In the genomic region with DNA sequence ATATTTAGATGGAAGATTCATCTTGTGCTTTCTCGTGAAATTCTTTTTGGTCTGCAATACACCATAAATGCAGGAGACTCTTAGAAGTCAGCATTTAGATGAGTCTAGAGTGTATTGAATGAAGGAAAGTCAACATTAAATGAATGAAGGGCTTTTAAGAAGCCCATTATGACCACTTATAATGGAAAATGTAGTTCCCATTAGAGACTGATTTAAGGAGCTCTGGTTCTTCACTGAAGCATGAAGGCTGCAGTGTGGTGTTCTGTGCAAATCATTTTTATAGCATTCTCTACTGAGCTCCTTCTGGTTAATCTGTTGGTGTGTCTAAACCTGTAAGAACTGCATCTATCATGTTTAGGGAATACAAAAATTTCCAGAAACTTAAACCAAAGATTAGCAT, we compare ENCODE assay signal across 19 cellular contexts. TPM values are rescaled to one million over a fixed set of nuclear protein-coding genes. Genes with fewer than 3 reads are reported as not detected.
DNase-seq lines count a peak whose midpoint lies in the region; ATAC-seq and TF ChIP-seq lines count a peak whose summit lies in the region.
"Had no signal": no experiment of that assay in that cellular context is flagged by ENCODE, and none has a peak within 500 bp of the region (broad histone marks: within the 10 kb centered on the region; RNA-seq: fewer than 3 reads in every experiment).

No MANE protein-coding gene starts in this region.

- H4K20me1 ChIP-seq in BLaER1 = peaks cover 5% of the 10 kb centered on the region; the same call in 1 of the 2 replicates
- H4K20me1 ChIP-seq in OCI-LY7 (ENCODE audit: insufficient read depth, low read length) = no peaks in the 10 kb centered on the region

- peaks cover 28% of the 10 kb centered on the region for H3K4me1 ChIP-seq in BLaER1
- peaks cover 91% of the 10 kb centered on the region for H3K4me1 ChIP-seq in OCI-LY7 (ENCODE audit: insufficient read depth, low read length, poor library complexity, severe bottlenecking)
- no peaks in the 10 kb centered on the region for H3K4me1 ChIP-seq in psoas muscle

- H3K4me3 ChIP-seq in BLaER1 (no peak overlapping the region), OCI-LY7 (ENCODE audit: low read depth, low read length, poor library complexity, severe bottlenecking) (peak overlapping the region; percentile 53), psoas muscle (no peak overlapping the region)
- H3K4me3 ChIP-seq: PC-9, uterus had no signal

- no peak overlapping the region; the same call in 1 of the 2 replicates for H2AFZ ChIP-seq in OCI-LY7 (ENCODE audit: low read length)
- H2AFZ ChIP-seq: PC-9 had no signal

- WGBS in psoas muscle, 3 donors = 78 to 87% (median 85%) methylated on average over 1 of the region's 1 CpG

- TF ChIP-seq CTCF in OCI-LY7 (conservative IDR thresholded peaks at IDR 0.05; ENCODE audit: low read length) (no peak), psoas muscle (IDR thresholded peaks at IDR 0.05) (no peak)

- intact Hi-C loops in OCI-LY7 (cut with micrococcal nuclease; ENCODE audit: unreplicated experiment) (no loop called here), psoas muscle (cut with DNase I) (no loop called here)

- CTCF ChIA-PET in OCI-LY7 (lab: Charles Lee; ENCODE audit: unreplicated experiment) = interaction anchor here (0.8 to 1.8 kb wide), 5 partner anchors 9 to 35 kb away, joined by 3 to 8 read pairs (median 4); a partner anchor contains a TSS

- H3K27ac ChIP-seq in BLaER1 (no peak overlapping the region), OCI-LY7 (ENCODE audit: low read depth, low read length, poor library complexity, severe bottlenecking) (peak overlapping the region; percentile 71), psoas muscle (no peak overlapping the region)
- H3K27ac ChIP-seq: KMS-11, PC-9 had no signal

- no peaks in the 10 kb centered on the region for H3K9me2 ChIP-seq in OCI-LY7 (ENCODE audit: insufficient read depth, low read length)

- H3K27me3 ChIP-seq in BLaER1 (no peaks in the 10 kb centered on the region), psoas muscle (ENCODE audit: insufficient read depth in 3 of 3, low read length in 2 of 3) (no peaks in the 10 kb centered on the region)
- H3K27me3 ChIP-seq: uterus had no signal

- POLR2A ChIA-PET in OCI-LY7 (lab: Charles Lee) = interaction anchor here (0.5 to 4.2 kb wide), 17 partner anchors 8 to 176 kb away, joined by 3 to 47 read pairs (median 4); a partner anchor contains a TSS

- no peak overlapping the region for H3K9ac ChIP-seq in BLaER1
- H3K9ac ChIP-seq: KMS-11 had no signal

- ATAC-seq in HG02759 (IDR thresholded peaks at IDR 0.05; ENCODE audit: unreplicated experiment) (peak; percentile 15), psoas muscle (no peak)
- ATAC-seq: activated CD8-positive, alpha-beta T cell treated with anti-CD3 and anti-CD28 coated beads for 36 hours had no signal

- 0 out of 2 replicates have a peak overlapping the region, but pooled peaks have one; percentile 32 for H3K4me2 ChIP-seq in BLaER1
- H3K4me2 ChIP-seq in OCI-LY7 (ENCODE audit: low read length) = peak overlapping the region; percentile 77
- H3K4me2 ChIP-seq: KMS-11, PC-9 had no signal

- H3K36me3 ChIP-seq in BLaER1 (no peaks in the 10 kb centered on the region), OCI-LY7 (ENCODE audit: insufficient read depth, low read length) (peaks cover 16% of the 10 kb centered on the region), psoas muscle (ENCODE audit: insufficient read depth in 1 of 2, low read depth in 1 of 2) (no peaks in the 10 kb centered on the region)
- H3K36me3 ChIP-seq: uterus had no signal

- H3K9me3 ChIP-seq in BLaER1 (no peaks in the 10 kb centered on the region), OCI-LY7 (ENCODE audit: low read length) (no peaks in the 10 kb centered on the region), psoas muscle (no peaks in the 10 kb centered on the region)
- H3K9me3 ChIP-seq: uterus had no signal

- DNase-seq in NCI-H2107 (lab: John Stamatoyannopoulos, UW) (peak; percentile 33), OCI-LY7 (ENCODE audit: low spot score) (no peak), DMS114 treated with DMSO at 0.1 percent for 48 hours (lab: John Stamatoyannopoulos, UW; ENCODE audit: unreplicated experiment) (no peak), psoas muscle (no peak), activated gamma-delta T cell treated with Interleukin-2 at 50 U/mL for 16 hours (no peak), KG1 (lab: John Stamatoyannopoulos, UW) (no peak)
- DNase-seq: activated CD8-positive, alpha-beta T cell treated with anti-CD3 and anti-CD28 coated beads for 36 hours; CD8-positive, alpha-beta memory T cell; central memory CD4-positive, alpha-beta T cell; GF-D8; H7; islet precursor cell; mesendoderm; NCI-H2081 treated with DMSO at 0.1 percent for 48 hours; PC-9; uterus had no signal

- no TSS peak for BruUV-seq in OCI-LY7 (replicated peaks; lab: Mats Ljungman, UMichigan)

- peaks cover 87% of the 10 kb centered on the region; the same call in 1 of the 2 replicates for H3K79me2 ChIP-seq in OCI-LY7 (ENCODE audit: insufficient read depth, low read depth, low read length)

RNA-seq across cellular contexts. Expression of a gene that starts 19.7 kb away (rescaled TPM):
- 14.8 and 18.1 TPM in 2 replicates for total RNA-seq in OCI-LY7 (2014; rRNA removed; shearing (Covaris generic))
- total RNA-seq in OCI-LY7 (2022) (49.0 and 52.2 TPM in 2 replicates), psoas muscle (10 to 100 TPM in 3 of 4 donors, 1 to 10 TPM in 1; 8.2 to 22.5 (median 13.2) TPM)
- 1 to 10 TPM; 3.1 to 7.4 (median 5.6) TPM for polyA plus RNA-seq in psoas muscle
